In genomic region chr13:110913911-110914292, GRCh38 we compare ENCODE assay signal across 8 cellular contexts. TPM values are rescaled to one million over a fixed set of nuclear protein-coding genes. Genes with fewer than 3 reads are reported as not detected.
DNase-seq lines count a peak whose midpoint lies in the region; ATAC-seq, FAIRE-seq and TF ChIP-seq lines count a peak whose summit lies in the region.

No MANE protein-coding gene starts in this region.

- peak overlapping the region; percentile 84 for H3K27ac Mint-ChIP-seq in activated T-helper 2 cell treated with anti-CD3 and anti-CD28 coated beads, Interferon-gamma antibody, Interleukin-2, Interleukin-4, amounts not matched to agents 10 μg/mL and 5 μg/mL and 100 μg/mL, durations not matched to agents 14 hours and 24 hours and 36 hours
- H3K27ac Mint-ChIP-seq in stimulated activated effector memory CD8-positive, alpha-beta T cell treated with anti-CD3 and anti-CD28 coated beads, Interleukin-12 subunit alpha, Interleukin-12 subunit beta, amount 100 ng/mL, for 72 hours: peak overlapping the region; percentile 92

- intact Hi-C loops in A673 (cut with micrococcal nuclease; ENCODE audit: unreplicated experiment): loop anchor here (2.0 to 10.0 kb wide), 3 partner anchors 199 to 319 kb away; no protein-coding TSS in a partner anchor
- intact Hi-C loops in activated T-helper 2 cell treated with anti-CD3 and anti-CD28 coated beads, Interferon-gamma antibody, Interleukin-2, Interleukin-4, amounts not matched to agents 10 μg/mL and 5 μg/mL and 100 μg/mL, durations not matched to agents 14 hours and 24 hours and 36 hours (cut with micrococcal nuclease): loop anchor here (10.0 kb wide), 1 partner anchor 271 kb away; no protein-coding TSS in a partner anchor

- no TSS peak for BruUV-seq in A673 (replicated peaks; lab: Mats Ljungman, UMichigan)

- TF ChIP-seq CTCF in A673 (conservative IDR thresholded peaks at IDR 0.05; ENCODE audit: low read depth, low read length): no peak
- no peak for TF ChIP-seq CTCF in HFF-Myc (IDR thresholded peaks at IDR 0.05; ENCODE audit: low read depth, low read length, missing control alignments)

- H3K27ac ChIP-seq in A673 (ENCODE audit: low read depth, low read length, poor library complexity, severe bottlenecking): peak overlapping the region; percentile 98

- no peaks in the 10 kb centered on the region for H3K9me3 ChIP-seq in A673 (ENCODE audit: low read depth, low read length, poor library complexity, severe bottlenecking)

- no peak for ATAC-seq in stimulated activated effector memory CD8-positive, alpha-beta T cell treated with anti-CD3 and anti-CD28 coated beads, Interleukin-12 subunit alpha, Interleukin-12 subunit beta, amount 100 ng/mL, for 72 hours

- peaks cover 13% of the 10 kb centered on the region for H3K4me1 ChIP-seq in A673 (ENCODE audit: insufficient read depth, low read length, poor library complexity, severe bottlenecking)

- H3K4me1 Mint-ChIP-seq in activated T-helper 2 cell treated with anti-CD3 and anti-CD28 coated beads, Interferon-gamma antibody, Interleukin-2, Interleukin-4, amounts not matched to agents 10 μg/mL and 5 μg/mL and 100 μg/mL, durations not matched to agents 14 hours and 24 hours and 36 hours (ENCODE audit: low read depth): peaks cover 43% of the 10 kb centered on the region
- peaks cover 55% of the 10 kb centered on the region for H3K4me1 Mint-ChIP-seq in stimulated activated effector memory CD8-positive, alpha-beta T cell treated with anti-CD3 and anti-CD28 coated beads, Interleukin-12 subunit alpha, Interleukin-12 subunit beta, amount 100 ng/mL, for 72 hours

- H3K27me3 Mint-ChIP-seq in activated T-helper 2 cell treated with anti-CD3 and anti-CD28 coated beads, Interferon-gamma antibody, Interleukin-2, Interleukin-4, amounts not matched to agents 10 μg/mL and 5 μg/mL and 100 μg/mL, durations not matched to agents 14 hours and 24 hours and 36 hours (ENCODE audit: low read depth): no peaks in the 10 kb centered on the region

- no peaks in the 10 kb centered on the region for H3K9me3 Mint-ChIP-seq in activated T-helper 2 cell treated with anti-CD3 and anti-CD28 coated beads, Interferon-gamma antibody, Interleukin-2, Interleukin-4, amounts not matched to agents 10 μg/mL and 5 μg/mL and 100 μg/mL, durations not matched to agents 14 hours and 24 hours and 36 hours
- no peaks in the 10 kb centered on the region for H3K9me3 Mint-ChIP-seq in stimulated activated effector memory CD8-positive, alpha-beta T cell treated with anti-CD3 and anti-CD28 coated beads, Interleukin-12 subunit alpha, Interleukin-12 subunit beta, amount 100 ng/mL, for 72 hours

- POLR2A ChIA-PET in A673 (lab: Charles Lee; ENCODE audit: low non-redundant PET): no interaction called here

- H3K4me3 Mint-ChIP-seq in activated T-helper 2 cell treated with anti-CD3 and anti-CD28 coated beads, Interferon-gamma antibody, Interleukin-2, Interleukin-4, amounts not matched to agents 10 μg/mL and 5 μg/mL and 100 μg/mL, durations not matched to agents 14 hours and 24 hours and 36 hours (ENCODE audit: low read depth): peak overlapping the region; percentile 90
- H3K4me3 Mint-ChIP-seq in stimulated activated effector memory CD8-positive, alpha-beta T cell treated with anti-CD3 and anti-CD28 coated beads, Interleukin-12 subunit alpha, Interleukin-12 subunit beta, amount 100 ng/mL, for 72 hours: peak overlapping the region; percentile 80

- FAIRE-seq in urothelium cell line (lab: Jason Lieb, UNC): no peak

- no peaks in the 10 kb centered on the region for H3K27me3 ChIP-seq in A673 (replicated peaks; ENCODE audit: insufficient read depth, low read depth, low read length, poor library complexity)

- CTCF ChIA-PET in A673 (lab: Charles Lee): no interaction called here

- H3K36me3 ChIP-seq in A673 (ENCODE audit: insufficient read depth, low read length, poor library complexity, severe bottlenecking): peaks cover 13% of the 10 kb centered on the region

- peaks cover 39% of the 10 kb centered on the region for H3K36me3 Mint-ChIP-seq in activated T-helper 2 cell treated with anti-CD3 and anti-CD28 coated beads, Interferon-gamma antibody, Interleukin-2, Interleukin-4, amounts not matched to agents 10 μg/mL and 5 μg/mL and 100 μg/mL, durations not matched to agents 14 hours and 24 hours and 36 hours (ENCODE audit: low read depth)
- peaks cover 43% of the 10 kb centered on the region for H3K36me3 Mint-ChIP-seq in stimulated activated effector memory CD8-positive, alpha-beta T cell treated with anti-CD3 and anti-CD28 coated beads, Interleukin-12 subunit alpha, Interleukin-12 subunit beta, amount 100 ng/mL, for 72 hours

- H3K4me3 ChIP-seq in A673 (ENCODE audit: low read depth, low read length, poor library complexity, severe bottlenecking): peak overlapping the region; percentile 99
- H3K4me3 ChIP-seq in HFF-Myc (replicated peaks; ENCODE audit: low read depth, low read length): peak overlapping the region; percentile 81
- H3K4me3 ChIP-seq in iPS-11a (ENCODE audit: low read depth, low read length): peak overlapping the region; percentile 99

- no peak for DNase-seq in A673 (ENCODE audit: low spot score)
- DNase-seq in HFF-Myc (ENCODE audit: extremely low read depth, low read depth): no peak
- DNase-seq in activated T-helper 2 cell treated with anti-CD3 and anti-CD28 coated beads, Interferon-gamma antibody, Interleukin-2, Interleukin-4, amounts not matched to agents 10 μg/mL and 5 μg/mL and 100 μg/mL, durations not matched to agents 14 hours and 24 hours and 36 hours (ENCODE audit: low spot score): no peak
- DNase-seq in stimulated activated effector memory CD8-positive, alpha-beta T cell treated with anti-CD3 and anti-CD28 coated beads, Interleukin-12 subunit alpha, Interleukin-12 subunit beta, amount 100 ng/mL, for 72 hours (ENCODE audit: low spot score in 2 of 2): no peak
- no peak for DNase-seq in urothelium cell line (ENCODE audit: low spot score)
- DNase-seq in GOT3 (lab: John Stamatoyannopoulos, UW): no peak
- DNase-seq in NCI-H345 treated with DMSO at 0.1 percent for 48 hours (lab: John Stamatoyannopoulos, UW; ENCODE audit: unreplicated experiment): no peak

RNA-seq across cellular contexts. Expression of gene ANKRD10, which starts 1.0 kb away (rescaled TPM):
- 91.1 and 96.2 TPM in 2 replicates for total RNA-seq in A673 (2021)
- 111 and 120 TPM in 2 replicates for total RNA-seq in activated T-helper 2 cell treated with anti-CD3 and anti-CD28 coated beads, Interferon-gamma antibody, Interleukin-2, Interleukin-4, amounts not matched to agents 10 μg/mL and 5 μg/mL and 100 μg/mL, durations not matched to agents 14 hours and 24 hours and 36 hours
